In the genomic region with DNA sequence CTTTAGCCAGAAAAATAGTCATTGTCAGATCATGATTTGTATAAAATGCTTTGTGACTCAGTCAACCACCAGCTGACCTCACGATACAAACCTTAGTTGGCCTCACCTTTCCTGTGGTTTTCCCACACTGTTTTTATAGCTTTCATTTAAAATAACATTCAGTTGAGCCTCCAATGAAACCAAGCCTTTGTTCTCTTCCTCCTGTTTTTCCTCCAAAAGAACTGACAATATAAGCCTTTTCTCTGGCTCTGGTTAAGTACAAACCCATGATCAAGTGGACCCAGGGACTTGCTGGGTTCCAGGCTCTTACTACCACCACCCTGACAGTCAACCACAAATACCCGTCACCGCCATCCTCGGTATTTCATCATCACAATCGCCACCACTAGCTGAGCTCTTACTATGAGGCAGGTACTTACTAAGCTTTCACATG, we compare ENCODE assay signal across 9 cellular contexts.
DNase-seq lines count a peak whose midpoint lies in the region; ATAC-seq and TF ChIP-seq lines count a peak whose summit lies in the region.
"Had no signal": no experiment of that assay in that cellular context is flagged by ENCODE, and none has a peak within 500 bp of the region (broad histone marks: within the 10 kb centered on the region; RNA-seq: fewer than 3 reads in every experiment).

No MANE protein-coding gene starts in this region.

- H3K4me3 ChIP-seq in ACC112 (ENCODE audit: low read depth, low read length) (no peak overlapping the region; the same call in 1 of the 2 replicates), HCT116 (replicated peaks in 1 of 2; ENCODE audit: low read depth in 1 of 2, low read length in 2 of 2) (no peak overlapping the region), lower lobe of right lung (no peak overlapping the region)

- no peak overlapping the region for H3K9ac ChIP-seq in HCT116 (ENCODE audit: low read length)

- H3K4me1 ChIP-seq in ACC112 (ENCODE audit: control insufficient read depth, insufficient read depth, low read length, unreplicated experiment) (peaks cover 11% of the 10 kb centered on the region), HCT116 (ENCODE audit: control insufficient read depth in 1 of 2, insufficient read depth in 2 of 2, low read length in 2 of 2) (peaks cover 12 to 17% of the 10 kb centered on the region in 2 experiments), lower lobe of right lung (peaks cover under 1% of the 10 kb centered on the region)

- CTCF ChIA-PET in HCT116 (lab: Charles Lee): interaction anchor here (0.9 to 1.0 kb wide), 2 partner anchors 9 to 103 kb away, joined by 3 read pairs; no protein-coding TSS in a partner anchor
- CTCF ChIA-PET in activated CD4-positive, alpha-beta memory T cell treated with anti-CD3 and anti-CD28 coated beads for 36 hours (lab: Charles Lee): interaction anchor here (1.1 to 1.3 kb wide), 2 partner anchors 17 to 43 kb away, joined by 3 to 4 read pairs; no protein-coding TSS in a partner anchor

- H3K36me3 ChIP-seq in ACC112 (ENCODE audit: insufficient read depth, low read length) (no peaks in the 10 kb centered on the region), HCT116 (ENCODE audit: control insufficient read depth in 1 of 2, insufficient read depth in 2 of 2, low read length in 2 of 2) (no peaks in the 10 kb centered on the region), lower lobe of right lung (no peaks in the 10 kb centered on the region)

- peak overlapping the region; percentile 5 for H2AFZ ChIP-seq in ACC112 (ENCODE audit: low read length, unreplicated experiment)
- no peak overlapping the region for H2AFZ ChIP-seq in HCT116 (ENCODE audit: low read depth, low read length, poor library complexity, severe bottlenecking)

- H3K79me2 ChIP-seq in ACC112 (ENCODE audit: control insufficient read depth, insufficient read depth, low read length, unreplicated experiment) (no peaks in the 10 kb centered on the region), HCT116 (ENCODE audit: insufficient read depth, low read length) (no peaks in the 10 kb centered on the region)

- ATAC-seq in HCT116 (peak; percentile 85), GM21526 (IDR thresholded peaks at IDR 0.05; ENCODE audit: low FRiP score, unreplicated experiment) (no peak), lower lobe of right lung (no peak)

- H3K27ac ChIP-seq in ACC112 (ENCODE audit: low read depth, low read length) (peak overlapping the region; percentile 51; the same call in 1 of the 2 replicates), HCT116 (ENCODE audit: low read depth, low read length) (no peak overlapping the region), lower lobe of right lung (no peak overlapping the region)

- TF ChIP-seq RAD21 in HCT116 (IDR thresholded peaks at IDR 0.05; ENCODE audit: low read depth): no peak

- H3K9me2 ChIP-seq in HCT116 (ENCODE audit: insufficient read depth): no peaks in the 10 kb centered on the region

- H3K9me3 ChIP-seq in HCT116 (ENCODE audit: control insufficient read depth in 1 of 2, insufficient read depth in 1 of 2, low read depth in 1 of 2, low read length in 2 of 2) (no peaks in the 10 kb centered on the region), lower lobe of right lung (no peaks in the 10 kb centered on the region)

- peak overlapping the region; percentile 31 for H3K27ac Mint-ChIP-seq in activated CD4-positive, alpha-beta memory T cell treated with anti-CD3 and anti-CD28 coated beads for 36 hours

- intact Hi-C loops in HCT116 (cut with micrococcal nuclease): no loop called here
- intact Hi-C loops in activated CD4-positive, alpha-beta memory T cell treated with anti-CD3 and anti-CD28 coated beads for 36 hours (cut with micrococcal nuclease): no loop called here
- intact Hi-C loops in lower lobe of right lung (cut with DNase I): no loop called here

- POLR2A ChIA-PET in HCT116 (lab: Charles Lee): no interaction called here
- POLR2A ChIA-PET in activated CD4-positive, alpha-beta memory T cell treated with anti-CD3 and anti-CD28 coated beads for 36 hours (lab: Charles Lee): interaction anchor here (0.6 to 0.9 kb wide), 3 partner anchors 40 to 1517 kb away, joined by 3 to 6 read pairs (median 4); no protein-coding TSS in a partner anchor

- H3K27me3 Mint-ChIP-seq in activated CD4-positive, alpha-beta memory T cell treated with anti-CD3 and anti-CD28 coated beads for 36 hours: no peaks in the 10 kb centered on the region

- no peak overlapping the region for H3K4me3 Mint-ChIP-seq in activated CD4-positive, alpha-beta memory T cell treated with anti-CD3 and anti-CD28 coated beads for 36 hours

- H3K4me1 Mint-ChIP-seq in activated CD4-positive, alpha-beta memory T cell treated with anti-CD3 and anti-CD28 coated beads for 36 hours (ENCODE audit: low read depth): peaks cover 13% of the 10 kb centered on the region

- BruUV-seq in HCT116 (replicated peaks; lab: Mats Ljungman, UMichigan): no TSS peak

- H3K4me2 ChIP-seq in HCT116 (ENCODE audit: low read length): peak overlapping the region; percentile 59

- H3K36me3 Mint-ChIP-seq in activated CD4-positive, alpha-beta memory T cell treated with anti-CD3 and anti-CD28 coated beads for 36 hours: no peaks in the 10 kb centered on the region

- TF ChIP-seq CTCF in HCT116 (IDR thresholded peaks at IDR 0.05 in 2 of 3, conservative IDR thresholded peaks at IDR 0.05 in 1 of 3; ENCODE audit: borderline replicate concordance in 1 of 3, insufficient read depth in 1 of 3, low read depth in 2 of 3, low read length in 2 of 3) (no peak), lower lobe of right lung (IDR thresholded peaks at IDR 0.05) (no peak)

- TF ChIP-seq POLR2A in HCT116 (IDR thresholded peaks at IDR 0.05; ENCODE audit: borderline replicate concordance, extremely low read depth, insufficient read depth, insufficient read length): no peak

- H4K20me1 ChIP-seq in HCT116 (ENCODE audit: insufficient read depth): no peaks in the 10 kb centered on the region

- H3K9me3 Mint-ChIP-seq in activated CD4-positive, alpha-beta memory T cell treated with anti-CD3 and anti-CD28 coated beads for 36 hours: no peaks in the 10 kb centered on the region

- peak; percentile 64 for DNase-seq in HCT116 (ENCODE audit: low read depth, low spot score)
- peak; percentile 82 for DNase-seq in activated CD4-positive, alpha-beta memory T cell treated with anti-CD3 and anti-CD28 coated beads for 36 hours
- DNase-seq in glomerular visceral epithelial cell (ENCODE audit: extremely low spot score): peak; percentile 83
- DNase-seq in lower lobe of right lung: no peak
- no peak for DNase-seq in epidermal melanocyte (ENCODE audit: insufficient read length, low spot score)
- no peak for DNase-seq in foreskin melanocyte
- DNase-seq: DMS153 had no signal

- no peaks in the 10 kb centered on the region for H3K27me3 ChIP-seq in ACC112 (ENCODE audit: insufficient read depth, low read length)
- H3K27me3 ChIP-seq in HCT116 (ENCODE audit: insufficient read depth, low read length): 0 out of 2 replicates have a peak, but pooled peaks cover 5% of the 10 kb centered on the region
- no peaks in the 10 kb centered on the region for H3K27me3 ChIP-seq in lower lobe of right lung (ENCODE audit: low read depth)

- RAD21 ChIA-PET in HCT116 (lab: Charles Lee; ENCODE audit: low non-redundant PET in 1 of 2, low total read pairs in 2 of 2, uncharacterized antibody in 2 of 2, unreplicated experiment in 2 of 2): no interaction called here

TF ChIP-seq in HCT116, 20 proteins besides CTCF, POLR2A, EP300 and RAD21 (continues in another document):
- no peak for TF ChIP-seq EGR1 (IDR thresholded peaks at IDR 0.05; ENCODE audit: low read depth)
- peak; percentile 93 for TF ChIP-seq CEBPB (IDR thresholded peaks at IDR 0.05; ENCODE audit: low read depth)
- TF ChIP-seq, protein P1, sequence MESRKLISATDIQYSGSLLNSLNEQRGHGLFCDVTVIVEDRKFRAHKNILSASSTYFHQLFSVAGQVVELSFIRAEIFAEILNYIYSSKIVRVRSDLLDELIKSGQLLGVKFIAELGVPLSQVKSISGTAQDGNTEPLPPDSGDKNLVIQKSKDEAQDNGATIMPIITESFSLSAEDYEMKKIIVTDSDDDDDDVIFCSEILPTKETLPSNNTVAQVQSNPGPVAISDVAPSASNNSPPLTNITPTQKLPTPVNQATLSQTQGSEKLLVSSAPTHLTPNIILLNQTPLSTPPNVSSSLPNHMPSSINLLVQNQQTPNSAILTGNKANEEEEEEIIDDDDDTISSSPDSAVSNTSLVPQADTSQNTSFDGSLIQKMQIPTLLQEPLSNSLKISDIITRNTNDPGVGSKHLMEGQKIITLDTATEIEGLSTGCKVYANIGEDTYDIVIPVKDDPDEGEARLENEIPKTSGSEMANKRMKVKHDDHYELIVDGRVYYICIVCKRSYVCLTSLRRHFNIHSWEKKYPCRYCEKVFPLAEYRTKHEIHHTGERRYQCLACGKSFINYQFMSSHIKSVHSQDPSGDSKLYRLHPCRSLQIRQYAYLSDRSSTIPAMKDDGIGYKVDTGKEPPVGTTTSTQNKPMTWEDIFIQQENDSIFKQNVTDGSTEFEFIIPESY (IDR thresholded peaks at IDR 0.05; ENCODE audit: extremely low read depth, insufficient replicate concordance, low read length): no peak
- peak; percentile 32; the same call in 1 of the 2 replicates for TF ChIP-seq CBX3 (IDR thresholded peaks at IDR 0.05; ENCODE audit: low read depth)
- no peak for TF ChIP-seq ZFX (IDR thresholded peaks at IDR 0.05)
- TF ChIP-seq ELF1 (IDR thresholded peaks at IDR 0.05; ENCODE audit: borderline replicate concordance, low read depth): no peak; the same call in 1 of the 2 replicates
- TF ChIP-seq, protein P2, sequence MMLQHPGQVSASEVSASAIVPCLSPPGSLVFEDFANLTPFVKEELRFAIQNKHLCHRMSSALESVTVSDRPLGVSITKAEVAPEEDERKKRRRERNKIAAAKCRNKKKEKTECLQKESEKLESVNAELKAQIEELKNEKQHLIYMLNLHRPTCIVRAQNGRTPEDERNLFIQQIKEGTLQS (IDR thresholded peaks at IDR 0.05): peak; percentile 90; the same call in 1 of the 2 replicates
- no peak for TF ChIP-seq ZNF274 (IDR thresholded peaks at IDR 0.05; ENCODE audit: low read depth, low read length)
- TF ChIP-seq YY1 (IDR thresholded peaks at IDR 0.05; ENCODE audit: extremely low read depth, insufficient replicate concordance, low read depth, low read length): no peak
- TF ChIP-seq SRF (IDR thresholded peaks at IDR 0.05; ENCODE audit: low read depth): 0 out of 2 replicates have a peak, but pooled peaks have one; percentile 17
- TF ChIP-seq EZH2 (IDR thresholded peaks at IDR 0.05): no peak
- TF ChIP-seq, protein P3, sequence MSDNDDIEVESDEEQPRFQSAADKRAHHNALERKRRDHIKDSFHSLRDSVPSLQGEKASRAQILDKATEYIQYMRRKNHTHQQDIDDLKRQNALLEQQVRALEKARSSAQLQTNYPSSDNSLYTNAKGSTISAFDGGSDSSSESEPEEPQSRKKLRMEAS (IDR thresholded peaks at IDR 0.05): 0 out of 2 replicates have a peak, but pooled peaks have one; percentile 5
- peak; percentile 65 for TF ChIP-seq JUND (IDR thresholded peaks at IDR 0.05)
- no peak for TF ChIP-seq EZH2phosphoT487 (IDR thresholded peaks at IDR 0.05; ENCODE audit: borderline replicate concordance)
- no peak for TF ChIP-seq TCF7L2 (IDR thresholded peaks at IDR 0.05; ENCODE audit: borderline replicate concordance, extremely low read depth, insufficient read depth, insufficient read length)
- TF ChIP-seq SP1 (IDR thresholded peaks at IDR 0.05; ENCODE audit: low read depth): peak; percentile 64

Comparison
In these comparisons a context has a peak if more than half of its experiments do, and no peak if none do; other contexts are left out.
1. DNase-seq: peak in HCT116 (single experiment), activated CD4-positive, alpha-beta memory T cell treated with anti-CD3 and anti-CD28 coated beads for 36 hours (single experiment) and glomerular visceral epithelial cell (single experiment); none in lower lobe of right lung (single experiment), epidermal melanocyte (single experiment) and foreskin melanocyte (single experiment).